In genomic region chr1:182315157-182315556, GRCh38 we compare ENCODE assay signal across 23 cellular contexts.
DNase-seq lines count a peak whose midpoint lies in the region; TF ChIP-seq lines count a peak whose summit lies in the region.
"Had no signal": no experiment of that assay in that cellular context is flagged by ENCODE, and none has a peak within 500 bp of the region (broad histone marks: within the 10 kb centered on the region; RNA-seq: fewer than 3 reads in every experiment).

No MANE protein-coding gene starts in this region.

- H3K27ac ChIP-seq in WERI-Rb-1 (peak overlapping the region; percentile 61), liver (ENCODE audit: low read depth in 1 of 2, low read length in 2 of 2) (no peak overlapping the region), transverse colon (peak overlapping the region; percentile 70 to 81 (median 78))
- H3K27ac ChIP-seq: cardiac muscle cell, Peyer's patch, SJCRH30, thoracic aorta had no signal

- intact Hi-C loops in transverse colon (cut with DNase I; ENCODE audit: low total_unique reads) = no loop called here

- no peak for TF ChIP-seq CTCF in WERI-Rb-1 (IDR thresholded peaks at IDR 0.05; ENCODE audit: low read depth, low read length)
- no peak for TF ChIP-seq CTCF in liver (IDR thresholded peaks at IDR 0.05; ENCODE audit: low read depth, low read length, missing input control)
- no peak for TF ChIP-seq CTCF in transverse colon (IDR thresholded peaks at IDR 0.05)

- H3K4me1 ChIP-seq in liver (ENCODE audit: control insufficient read depth in 4 of 4, insufficient read depth in 4 of 4, low read length in 3 of 4) = no peaks in the 10 kb centered on the region
- peaks cover 0 to 47% (median 33%) of the 10 kb centered on the region in 4 donors for H3K4me1 ChIP-seq in transverse colon
- H3K4me1 ChIP-seq: Peyer's patch had no signal

- TF ChIP-seq RAD21 in liver (IDR thresholded peaks at IDR 0.05) = no peak

- H3K36me3 ChIP-seq in WERI-Rb-1 (no peaks in the 10 kb centered on the region), liver (ENCODE audit: control insufficient read depth in 4 of 4, insufficient read depth in 3 of 4, low read depth in 1 of 4, low read length in 3 of 4) (no peaks in the 10 kb centered on the region), transverse colon (no peaks in the 10 kb centered on the region)
- H3K36me3 ChIP-seq: cardiac muscle cell, Peyer's patch, SJCRH30, thoracic aorta had no signal

- DNase-seq in DMS153 (lab: John Stamatoyannopoulos, UW) (peak; percentile 68), DMS153 treated with DMSO at 0.1 percent for 48 hours (lab: John Stamatoyannopoulos, UW; ENCODE audit: unreplicated experiment) (no peak), WERI-Rb-1 (peak; percentile 54), transverse colon (peak; percentile 65), NCI-H774 (lab: John Stamatoyannopoulos, UW) (no peak), epidermal melanocyte (ENCODE audit: insufficient read length, low spot score) (no peak)
- DNase-seq in activated T-cell treated with anti-CD3 and anti-CD28 coated beads, Interleukin-2, amount 50 U/mL, for 48 hours = no peak
- DNase-seq: activated CD8-positive, alpha-beta memory T cell treated with anti-CD3 and anti-CD28 coated beads for 24 hours; activated naive CD4-positive, alpha-beta T cell treated with Interleukin-2 at 50 U/mL for 16 hours; activated T-cell treated with anti-CD3 and anti-CD28 coated beads, Interleukin-2, amount 50 U/mL, for 24 hours; amniotic stem cell; H7; KG1; left ventricle myocardium superior; NCI-H187 treated with DMSO at 0.1 percent for 48 hours; NK-92 treated with Interleukin-12 subunit alpha and Interleukin-12 subunit beta, amount 100 ng/mL, for 24 hours; Peyer's patch; SJCRH30; stimulated activated CD4-positive, alpha-beta T cell treated with anti-CD3 and anti-CD28 coated beads, Interleukin-2, amount 100 ng/mL, for 24 hours had no signal

- WGBS in liver = 51% methylated on average over 5 of the region's 5 CpGs
- 30% methylated on average over 5 of the region's 5 CpGs; no CpG with 5 or more reads in 1 of the 2 donors for WGBS in transverse colon (ENCODE audit: low coverage in 1 of 2), 2 donors

- no peak for TF ChIP-seq POLR2A in transverse colon (IDR thresholded peaks at IDR 0.05)

- H3K9me3 ChIP-seq in WERI-Rb-1 (ENCODE audit: severe bottlenecking) (no peaks in the 10 kb centered on the region), liver (ENCODE audit: control insufficient read depth in 4 of 4, low read length in 3 of 4) (no peaks in the 10 kb centered on the region), transverse colon (no peaks in the 10 kb centered on the region)
- H3K9me3 ChIP-seq: Peyer's patch, SJCRH30, thoracic aorta had no signal

- in situ Hi-C loops in transverse colon (cut with MboI; ENCODE audit: low pct_ligation_motif_present in 1 of 4, low pct_unique_long_range_greater_than_20kb in 1 of 4, low sequenced_read_pairs in 3 of 4) = no loop called here

- H3K27me3 ChIP-seq in WERI-Rb-1 (ENCODE audit: insufficient read depth, low read depth, severe bottlenecking) = no peaks in the 10 kb centered on the region
- no peaks in the 10 kb centered on the region for H3K27me3 ChIP-seq in liver (ENCODE audit: control insufficient read depth in 4 of 4, insufficient read depth in 4 of 4, low read length in 3 of 4)
- no peaks in the 10 kb centered on the region for H3K27me3 ChIP-seq in transverse colon
- H3K27me3 ChIP-seq: cardiac muscle cell, Peyer's patch, SJCRH30 had no signal

- no peak overlapping the region for H3K9ac ChIP-seq in liver (ENCODE audit: low read depth in 1 of 2, low read length in 2 of 2)

- TF ChIP-seq EP300 in transverse colon (IDR thresholded peaks at IDR 0.05; ENCODE audit: low read depth) = no peak

- H3K4me3 ChIP-seq in WERI-Rb-1 (ENCODE audit: low read depth, low read length) (no peak overlapping the region), liver (ENCODE audit: low read depth in 1 of 3, low read length in 3 of 3) (no peak overlapping the region), transverse colon (no peak overlapping the region)
- H3K4me3 ChIP-seq: cardiac muscle cell, Peyer's patch, SJCRH30, skin epidermis, thoracic aorta had no signal

TF ChIP-seq in liver, 16 proteins besides CTCF, POLR2A, EP300 and RAD21:
- no peak for TF ChIP-seq FOXA1 (IDR thresholded peaks at IDR 0.05)
- TF ChIP-seq FOXA2 (IDR thresholded peaks at IDR 0.05) = peak; percentile 49

Comparison
In these comparisons a context has a peak if more than half of its experiments do, and no peak if none do; other contexts are left out.
1. DNase-seq: peak in DMS153 (single experiment), WERI-Rb-1 (single experiment) and transverse colon (single experiment); none in DMS153 treated with DMSO at 0.1 percent for 48 hours (single experiment), NCI-H774 (single experiment), epidermal melanocyte (single experiment) and activated T-cell treated with anti-CD3 and anti-CD28 coated beads, Interleukin-2, amount 50 U/mL, for 48 hours (0 of 2).
2. H3K27ac ChIP-seq: peak in WERI-Rb-1 (single experiment) and transverse colon (4 of 4); none in liver (0 of 2).